8 cellular contexts compared by ENCODE assay signal in the genomic region with DNA sequence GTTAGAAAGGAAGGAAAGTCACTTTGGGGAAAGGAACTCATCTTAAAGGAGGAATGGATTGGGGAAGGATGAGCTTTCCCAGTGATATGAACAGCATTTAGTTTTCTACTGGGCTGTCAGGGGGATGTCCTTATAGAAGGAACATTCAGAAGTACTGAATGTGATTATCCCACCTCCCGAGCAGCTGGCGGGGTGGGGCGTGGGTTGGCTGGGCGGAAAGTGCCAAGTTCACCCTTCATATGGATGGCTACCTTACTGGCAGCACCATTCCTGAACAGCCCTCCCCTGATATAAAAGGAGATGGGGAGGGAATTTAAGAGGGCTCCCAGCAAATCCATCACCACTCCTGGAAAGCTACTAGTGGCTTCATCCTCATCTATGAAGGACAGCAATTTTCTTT.
"Had no signal": no experiment of that assay in that cellular context is flagged by ENCODE, and none has a peak within 500 bp of the region (broad histone marks: within the 10 kb centered on the region; RNA-seq: fewer than 3 reads in every experiment).

No MANE protein-coding gene starts in this region.

- H3K4me1 ChIP-seq: HAP-1 had no signal

- H3K27ac Mint-ChIP-seq: H9, HFFc6 had no signal

- ATAC-seq: HCT116 had no signal

- H3K9me3 ChIP-seq: HAP-1 had no signal

- H3K27ac ChIP-seq: GM23248 had no signal

- H3K4me3 Mint-ChIP-seq: H9, HFFc6 had no signal

- H2AFZ ChIP-seq: GM23248 had no signal

- H3K4me1 Mint-ChIP-seq: H9 had no signal

- H3K4me3 ChIP-seq: GM23248, HAP-1 had no signal

- DNase-seq: GM23248, GOT3, H7, H9, HCEC 1CT, HFFc6 had no signal

- H3K9ac ChIP-seq: GM23248 had no signal

- H3K36me3 ChIP-seq: HAP-1 had no signal

- H3K9me3 Mint-ChIP-seq: H9, HFFc6 had no signal
